In genomic region chr10:3783313-3783689, GRCh38 we compare ENCODE assay signal across 8 cellular contexts. TPM values are rescaled to one million over a fixed set of nuclear protein-coding genes. Genes with fewer than 3 reads are reported as not detected.
A peak's percentile ranks its signal among the peaks of the same experiment; 100 is the strongest.
DNase-seq lines count a peak whose midpoint lies in the region; ATAC-seq and TF ChIP-seq lines count a peak whose summit lies in the region.

No MANE protein-coding gene starts in this region.

- WGBS in gastroesophageal sphincter (ENCODE audit: low coverage in 1 of 2), 2 donors: 0% methylated on average over 1 to 9 of the region's 12 CpGs

- H3K4me2 ChIP-seq in osteoblast (ENCODE audit: insufficient read depth, low read length): peak overlapping the region; percentile 92

- no peak overlapping the region for H2AFZ ChIP-seq in osteoblast (ENCODE audit: low read length)

- peaks cover 11 to 45% (median 12%) of the 10 kb centered on the region in 3 donors for H3K4me1 ChIP-seq in gastroesophageal sphincter
- H3K4me1 ChIP-seq in osteoblast (ENCODE audit: insufficient read depth, low read length): peaks cover 45% of the 10 kb centered on the region

- H3K27ac ChIP-seq in gastroesophageal sphincter (peak overlapping the region; percentile 93 to 100 (median 100)), osteoblast (ENCODE audit: low read depth, low read length) (peak overlapping the region; percentile 100)

- H3K27me3 ChIP-seq in gastroesophageal sphincter (no peaks in the 10 kb centered on the region), osteoblast (ENCODE audit: insufficient read depth, low read length) (no peaks in the 10 kb centered on the region)

- peak; percentile 48 to 75 for TF ChIP-seq POLR2A in gastroesophageal sphincter (IDR thresholded peaks at IDR 0.05)

- peaks cover 70% of the 10 kb centered on the region for H3K79me2 ChIP-seq in osteoblast (ENCODE audit: insufficient read depth, low read length)

- peak; percentile 30 for ATAC-seq in GM18517 (IDR thresholded peaks at IDR 0.05; ENCODE audit: unreplicated experiment)
- peak; percentile 27 for ATAC-seq in HG02938 (IDR thresholded peaks at IDR 0.05; ENCODE audit: unreplicated experiment)
- peak; percentile 11 for ATAC-seq in gastroesophageal sphincter
- ATAC-seq in HG03196 (IDR thresholded peaks at IDR 0.05; ENCODE audit: unreplicated experiment): no peak

- H3K9me3 ChIP-seq in gastroesophageal sphincter (no peaks in the 10 kb centered on the region), osteoblast (ENCODE audit: low read depth, low read length) (no peaks in the 10 kb centered on the region)

- TF ChIP-seq CTCF in gastroesophageal sphincter (IDR thresholded peaks at IDR 0.05): no peak
- no peak for TF ChIP-seq CTCF in osteoblast (IDR thresholded peaks at IDR 0.05; ENCODE audit: extremely low read depth, low read depth, low read length)

- DNase-seq in activated gamma-delta T cell treated with Interleukin-2 at 50 U/mL for 16 hours: peak; percentile 49
- peak; percentile 82 for DNase-seq in osteoblast (ENCODE audit: insufficient read length, low spot score, missing footprints)
- no peak for DNase-seq in SKM-1 (lab: John Stamatoyannopoulos, UW; ENCODE audit: unreplicated experiment)

- H3K36me3 ChIP-seq in gastroesophageal sphincter (peaks cover 5 to 37% of the 10 kb centered on the region in 2 donors), osteoblast (ENCODE audit: insufficient read depth, low read length) (peaks cover 58% of the 10 kb centered on the region)

- TF ChIP-seq EP300 in gastroesophageal sphincter (IDR thresholded peaks at IDR 0.05): no peak

- peak overlapping the region; percentile 74 to 98 for H3K4me3 ChIP-seq in gastroesophageal sphincter
- peak overlapping the region; percentile 80 for H3K4me3 ChIP-seq in osteoblast (ENCODE audit: insufficient read depth, low read length)

- peaks cover 62% of the 10 kb centered on the region for H4K20me1 ChIP-seq in osteoblast (ENCODE audit: insufficient read depth, low read length)

TF ChIP-seq in PFSK-1, 5 proteins besides CTCF, POLR2A, EP300 and RAD21:
- TF ChIP-seq TAF1 (IDR thresholded peaks at IDR 0.05; ENCODE audit: borderline replicate concordance, insufficient read depth, low read length) (no peak), SIN3A (IDR thresholded peaks at IDR 0.05; ENCODE audit: borderline replicate concordance, insufficient read depth, low read length) (peak; percentile 10; the same call in 1 of the 2 replicates)

RNA-seq across cellular contexts. Expression of gene KLF6, which starts 1.7 kb away (rescaled TPM):
- polyA plus RNA-seq in PFSK-1 (2012; ENCODE audit: insufficient read length, low read depth): 54.0 TPM
- 100 to 1,000 TPM in 2 of 4 donors, 10 to 100 TPM in 2; 90.3 to 113 (median 105) TPM for total RNA-seq in gastroesophageal sphincter
- total RNA-seq in osteoblast: 50.1 and 52.1 TPM in 2 replicates
